Comparison of ENCODE assay signal across 1 cellular context in genomic region chr15:56242576-56243116, GRCh38.
TF ChIP-seq lines count a peak whose summit lies in the region.

No MANE protein-coding gene starts in this region.

TF ChIP-seq in GM23338, 12 proteins besides CTCF, POLR2A, EP300 and RAD21 (continued from another document):
- no peak for TF ChIP-seq ZNF462 (CRISPR knock-in tag; IDR thresholded peaks at IDR 0.05)
- TF ChIP-seq, protein P1, sequence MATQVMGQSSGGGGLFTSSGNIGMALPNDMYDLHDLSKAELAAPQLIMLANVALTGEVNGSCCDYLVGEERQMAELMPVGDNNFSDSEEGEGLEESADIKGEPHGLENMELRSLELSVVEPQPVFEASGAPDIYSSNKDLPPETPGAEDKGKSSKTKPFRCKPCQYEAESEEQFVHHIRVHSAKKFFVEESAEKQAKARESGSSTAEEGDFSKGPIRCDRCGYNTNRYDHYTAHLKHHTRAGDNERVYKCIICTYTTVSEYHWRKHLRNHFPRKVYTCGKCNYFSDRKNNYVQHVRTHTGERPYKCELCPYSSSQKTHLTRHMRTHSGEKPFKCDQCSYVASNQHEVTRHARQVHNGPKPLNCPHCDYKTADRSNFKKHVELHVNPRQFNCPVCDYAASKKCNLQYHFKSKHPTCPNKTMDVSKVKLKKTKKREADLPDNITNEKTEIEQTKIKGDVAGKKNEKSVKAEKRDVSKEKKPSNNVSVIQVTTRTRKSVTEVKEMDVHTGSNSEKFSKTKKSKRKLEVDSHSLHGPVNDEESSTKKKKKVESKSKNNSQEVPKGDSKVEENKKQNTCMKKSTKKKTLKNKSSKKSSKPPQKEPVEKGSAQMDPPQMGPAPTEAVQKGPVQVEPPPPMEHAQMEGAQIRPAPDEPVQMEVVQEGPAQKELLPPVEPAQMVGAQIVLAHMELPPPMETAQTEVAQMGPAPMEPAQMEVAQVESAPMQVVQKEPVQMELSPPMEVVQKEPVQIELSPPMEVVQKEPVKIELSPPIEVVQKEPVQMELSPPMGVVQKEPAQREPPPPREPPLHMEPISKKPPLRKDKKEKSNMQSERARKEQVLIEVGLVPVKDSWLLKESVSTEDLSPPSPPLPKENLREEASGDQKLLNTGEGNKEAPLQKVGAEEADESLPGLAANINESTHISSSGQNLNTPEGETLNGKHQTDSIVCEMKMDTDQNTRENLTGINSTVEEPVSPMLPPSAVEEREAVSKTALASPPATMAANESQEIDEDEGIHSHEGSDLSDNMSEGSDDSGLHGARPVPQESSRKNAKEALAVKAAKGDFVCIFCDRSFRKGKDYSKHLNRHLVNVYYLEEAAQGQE (IDR thresholded peaks at IDR 0.05; ENCODE audit: unreplicated experiment), result no peak
- no peak for TF ChIP-seq POLR2AphosphoS5 (IDR thresholded peaks at IDR 0.05; ENCODE audit: low read depth)
- no peak for TF ChIP-seq ZNF331 (CRISPR knock-in tag; IDR thresholded peaks at IDR 0.05; ENCODE audit: low read depth)
TF ChIP-seq in GM23338: peak in this region for 0.
